In genomic region chr7:116522247-116522646, GRCh38 we compare ENCODE assay signal across 13 cellular contexts. TPM values are rescaled to one million over a fixed set of nuclear protein-coding genes. Genes with fewer than 3 reads are reported as not detected.
DNase-seq lines count a peak whose midpoint lies in the region; ATAC-seq, FAIRE-seq and TF ChIP-seq lines count a peak whose summit lies in the region.
"Had no signal": no experiment of that assay in that cellular context is flagged by ENCODE, and none has a peak within 500 bp of the region (broad histone marks: within the 10 kb centered on the region; RNA-seq: fewer than 3 reads in every experiment).

No MANE protein-coding gene starts in this region.

- no peak for TF ChIP-seq EP300 in esophagus muscularis mucosa (IDR thresholded peaks at IDR 0.05)

- peak; percentile 93 for FAIRE-seq in RCC 7860 (lab: Jason Lieb, UNC)

- H3K27ac ChIP-seq in esophagus muscularis mucosa (replicated peaks in 1 of 4) = peak overlapping the region; percentile 9 to 46 (median 19)
- peak overlapping the region; percentile 26 for H3K27ac ChIP-seq in osteoblast (ENCODE audit: low read depth, low read length)
- H3K27ac ChIP-seq: cardiac muscle cell had no signal

- peak; percentile 94 for DNase-seq in Daoy (ENCODE audit: low read depth)
- DNase-seq in RCC 7860 (ENCODE audit: low spot score) = peak; percentile 92
- DNase-seq in esophagus muscularis mucosa (ENCODE audit: extremely low spot score) = no peak
- DNase-seq in osteoblast (ENCODE audit: insufficient read length, low spot score, missing footprints) = peak; percentile 63
- DNase-seq in NCI-H524 treated with DMSO at 0.1 percent for 48 hours (lab: John Stamatoyannopoulos, UW) = no peak
- DNase-seq in NCI-H1694 (lab: John Stamatoyannopoulos, UW) = no peak
- DNase-seq in Ammon's horn (ENCODE audit: low spot score) = no peak
- DNase-seq: DMS153, MG63, OCI-M1 had no signal

- H3K9me3 ChIP-seq in esophagus muscularis mucosa (no peaks in the 10 kb centered on the region), osteoblast (ENCODE audit: low read depth, low read length) (no peaks in the 10 kb centered on the region)
- H3K9me3 ChIP-seq: MG63 had no signal

- H3K4me1 ChIP-seq in esophagus muscularis mucosa (peaks cover 17 to 32% (median 30%) of the 10 kb centered on the region in 4 donors), osteoblast (ENCODE audit: insufficient read depth, low read length) (peaks cover 33% of the 10 kb centered on the region)

- peaks cover 22% of the 10 kb centered on the region for H3K79me2 ChIP-seq in osteoblast (ENCODE audit: insufficient read depth, low read length)

- H3K4me3 ChIP-seq in esophagus muscularis mucosa = no peak overlapping the region
- H3K4me3 ChIP-seq in osteoblast (ENCODE audit: insufficient read depth, low read length) = peak overlapping the region; percentile 27
- H3K4me3 ChIP-seq: cardiac muscle cell, MG63 had no signal

- no peaks in the 10 kb centered on the region for H4K20me1 ChIP-seq in osteoblast (ENCODE audit: insufficient read depth, low read length)

- ATAC-seq in HG02938 (IDR thresholded peaks at IDR 0.05; ENCODE audit: unreplicated experiment) = no peak
- ATAC-seq: left lobe of liver had no signal

- TF ChIP-seq CTCF in esophagus muscularis mucosa (IDR thresholded peaks at IDR 0.05) (no peak), osteoblast (IDR thresholded peaks at IDR 0.05; ENCODE audit: extremely low read depth, low read depth, low read length) (no peak)

- intact Hi-C loops in esophagus muscularis mucosa (cut with DNase I) = loop anchor here (10.0 kb wide), 1 partner anchor 167 kb away; no protein-coding TSS in a partner anchor

- H3K4me2 ChIP-seq in osteoblast (ENCODE audit: insufficient read depth, low read length) = peak overlapping the region; percentile 54

- 84% methylated on average over 5 of the region's 5 CpGs for WGBS in esophagus muscularis mucosa

- TF ChIP-seq POLR2A in esophagus muscularis mucosa (IDR thresholded peaks at IDR 0.05; ENCODE audit: low read depth) = no peak

- H2AFZ ChIP-seq in osteoblast (ENCODE audit: low read length) = peak overlapping the region; percentile 67

- H3K27me3 ChIP-seq in esophagus muscularis mucosa (no peaks in the 10 kb centered on the region), osteoblast (ENCODE audit: insufficient read depth, low read length) (no peaks in the 10 kb centered on the region)
- H3K27me3 ChIP-seq: MG63 had no signal

- H3K36me3 ChIP-seq in esophagus muscularis mucosa (peaks cover 0 to 7% (median 1%) of the 10 kb centered on the region in 4 donors), osteoblast (ENCODE audit: insufficient read depth, low read length) (no peaks in the 10 kb centered on the region)
- H3K36me3 ChIP-seq: cardiac muscle cell had no signal

RNA-seq across cellular contexts. Expression of gene CAV1, which starts 2.6 kb away (rescaled TPM):
- total RNA-seq in Daoy (2014; rRNA removed; shearing (Covaris generic)) = 465 and 514 TPM in 2 replicates
- total RNA-seq in esophagus muscularis mucosa = 100 to 1,000 TPM; 434 to 638 (median 591) TPM
- 291 and 337 TPM in 2 replicates for total RNA-seq in osteoblast

RNA-seq across cellular contexts. Expression of gene CAV2, which starts 22.7 kb away (rescaled TPM):
- 150 and 191 TPM in 2 replicates for total RNA-seq in Daoy (2014; rRNA removed; shearing (Covaris generic))
- total RNA-seq in esophagus muscularis mucosa (100 to 1,000 TPM; 125 to 148 (median 129) TPM), osteoblast (62.8 and 67.3 TPM in 2 replicates)

Comparison
In these comparisons a context has a peak if more than half of its experiments do, and no peak if none do; other contexts are left out.
1. DNase-seq: peak in Daoy (single experiment), RCC 7860 (single experiment) and osteoblast (single experiment); none in esophagus muscularis mucosa (single experiment), NCI-H524 treated with DMSO at 0.1 percent for 48 hours (single experiment), NCI-H1694 (single experiment) and Ammon's horn (single experiment).